8 cellular contexts compared by ENCODE assay signal in genomic region chr1:43238104-43238503, GRCh38. TPM values are rescaled to one million over a fixed set of nuclear protein-coding genes. Genes with fewer than 3 reads are reported as not detected.
DNase-seq lines count a peak whose midpoint lies in the region; ATAC-seq and TF ChIP-seq lines count a peak whose summit lies in the region.

No MANE protein-coding gene starts in this region.

- TF ChIP-seq CTCF in foreskin fibroblast (IDR thresholded peaks at IDR 0.05; ENCODE audit: low read depth, low read length), result peak; percentile 74

- no peak for TF ChIP-seq POLR2A in GM18505 (IDR thresholded peaks at IDR 0.05; ENCODE audit: borderline replicate concordance, extremely low read depth, insufficient read depth, insufficient read length)

- ATAC-seq in GM19351 (IDR thresholded peaks at IDR 0.05; ENCODE audit: unreplicated experiment), result no peak
- no peak for ATAC-seq in GM18505 (IDR thresholded peaks at IDR 0.05; ENCODE audit: unreplicated experiment)

- H3K4me3 ChIP-seq in foreskin fibroblast (ENCODE audit: low read depth in 1 of 2, low read length in 2 of 2), result no peak overlapping the region

- DNase-seq in A172 (ENCODE audit: low spot score) (peak; percentile 64), GDM1 (lab: John Stamatoyannopoulos, UW) (peak; percentile 63), NCI-H1930 (lab: John Stamatoyannopoulos, UW) (peak; percentile 7 to 23), foreskin fibroblast (peak; percentile 55 to 86), nucleus accumbens (lab: John Stamatoyannopoulos, UW) (peak in 51 of 56 donors; percentile 9 to 87 (median 59))
- peak; percentile 36 to 53 for DNase-seq in activated CD4-positive, alpha-beta T cell treated with anti-CD3 and anti-CD28 coated beads, Interleukin-2, amount 50 U/mL, for 48 hours

RNA-seq across cellular contexts. Expression of gene TMEM125, which starts 31.7 kb away (rescaled TPM):
- total RNA-seq in A172 (2014; rRNA removed; shearing (Covaris generic)), result not detected in 2 replicates

RNA-seq across cellular contexts. Expression of gene C1orf210, which starts 47.3 kb away (rescaled TPM):
- not detected in 2 replicates for total RNA-seq in A172 (2014; rRNA removed; shearing (Covaris generic))

Comparison
In these comparisons a context has a peak if more than half of its experiments do, and no peak if none do; other contexts are left out.
1. DNase-seq: peak in every context shown above with its lines; median percentile 70 in foreskin fibroblast; 64 in A172; 63 in GDM1; 59 in nucleus accumbens; 44 in activated CD4-positive, alpha-beta T cell treated with anti-CD3 and anti-CD28 coated beads, Interleukin-2, amount 50 U/mL, for 48 hours; 15 in NCI-H1930.